In the genomic region with DNA sequence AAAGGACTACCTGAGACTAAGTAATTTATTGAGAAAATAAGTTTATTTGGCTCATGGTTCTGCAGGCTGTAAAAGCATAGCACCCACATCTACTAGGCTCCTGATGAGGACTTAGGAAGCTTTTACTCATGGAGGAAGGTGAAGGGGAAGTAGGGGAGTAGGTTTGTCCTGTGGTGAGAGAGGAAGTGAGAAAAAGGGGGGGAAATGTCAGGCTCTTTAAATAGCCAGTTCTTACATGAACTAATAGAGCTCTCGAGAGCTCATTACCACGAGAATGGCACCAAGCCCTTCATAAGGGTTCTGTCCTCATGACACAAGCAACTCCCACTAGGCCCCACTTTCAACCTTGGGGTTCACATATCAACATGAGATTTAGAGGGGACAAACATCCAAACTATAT, we compare ENCODE assay signal across 24 cellular contexts.
A peak's percentile ranks its signal among the peaks of the same experiment; 100 is the strongest.
DNase-seq lines count a peak whose midpoint lies in the region; ATAC-seq lines count a peak whose summit lies in the region.
"Had no signal": no experiment of that assay in that cellular context is flagged by ENCODE, and none has a peak within 500 bp of the region (broad histone marks: within the 10 kb centered on the region; RNA-seq: fewer than 3 reads in every experiment).

No MANE protein-coding gene starts in this region.

- peaks cover 3 to 6% of the 10 kb centered on the region in 2 donors for H3K9me3 Mint-ChIP-seq in stimulated activated naive B cell treated with anti-CD40 and anti-IgM and Interleukin-4, amounts not matched to agents 10 μg/mL and 1 μg/mL and 100 μg/mL, for 72 hours
- H3K9me3 Mint-ChIP-seq: brain, HFFc6 had no signal

- DNase-seq in SKM-1 treated with dmso at 0.1 percent for 144 hours (lab: John Stamatoyannopoulos, UW; ENCODE audit: unreplicated experiment) = peak; percentile 41
- no peak for DNase-seq in SKM-1 (lab: John Stamatoyannopoulos, UW; ENCODE audit: unreplicated experiment)
- DNase-seq in MV-4-11 (lab: John Stamatoyannopoulos, UW) = peak; percentile 25
- DNase-seq in stimulated activated naive B cell treated with anti-CD40 and anti-IgM and Interleukin-4, amounts not matched to agents 10 μg/mL and 1 μg/mL and 100 μg/mL, for 72 hours = no peak
- DNase-seq in stimulated activated CD4-positive, alpha-beta T cell treated with anti-CD3 and anti-CD28 coated beads, Interleukin-2, amount 100 ng/mL, for 48 hours = no peak
- no peak for DNase-seq in central memory CD4-positive, alpha-beta T cell
- no peak for DNase-seq in kidney tubule cell (ENCODE audit: low spot score)
- DNase-seq: 8988T; activated effector memory CD4-positive, alpha-beta T cell treated with anti-CD3 and anti-CD28 coated beads, Interleukin-2, amount 50 U/mL, for 16 hours; colonic mucosa; EL; heart right ventricle; HFFc6; left ventricle myocardium superior; NCI-H1436 treated with DMSO at 0.1 percent for 48 hours; NCI-H526 treated with DMSO at 0.1 percent for 48 hours; nephron progenitor cell; PC-9; SHP77 treated with DMSO at 0.1 percent for 48 hours; testis had no signal

- H3K4me1 Mint-ChIP-seq in stimulated activated naive B cell treated with anti-CD40 and anti-IgM and Interleukin-4, amounts not matched to agents 10 μg/mL and 1 μg/mL and 100 μg/mL, for 72 hours = peaks cover 1 to 5% of the 10 kb centered on the region in 2 donors
- H3K4me1 Mint-ChIP-seq: B cell had no signal

- peak overlapping the region; percentile 39 for H3K27ac Mint-ChIP-seq in stimulated activated naive B cell treated with anti-CD40 and anti-IgM and Interleukin-4, amounts not matched to agents 10 μg/mL and 1 μg/mL and 100 μg/mL, for 72 hours
- H3K27ac Mint-ChIP-seq: B cell; brain; HFFc6; nephron progenitor cell; T-helper 1 cell treated with Interleukin-12 subunit alpha and Interleukin-12 subunit beta and Interleukin-4 antibody, amounts not matched to agents 30 μg/mL and 1 μg/mL, for 36 hours had no signal

- H3K27me3 Mint-ChIP-seq in stimulated activated naive B cell treated with anti-CD40 and anti-IgM and Interleukin-4, amounts not matched to agents 10 μg/mL and 1 μg/mL and 100 μg/mL, for 72 hours = no peaks in the 10 kb centered on the region
- H3K27me3 Mint-ChIP-seq: B cell had no signal

- peaks cover 0 to 2% of the 10 kb centered on the region in 2 donors for H3K36me3 Mint-ChIP-seq in stimulated activated naive B cell treated with anti-CD40 and anti-IgM and Interleukin-4, amounts not matched to agents 10 μg/mL and 1 μg/mL and 100 μg/mL, for 72 hours
- H3K36me3 Mint-ChIP-seq: brain had no signal

- peak; percentile 53 for ATAC-seq in HG02623 (IDR thresholded peaks at IDR 0.05; ENCODE audit: unreplicated experiment)
- ATAC-seq in stimulated activated naive B cell treated with anti-CD40 and anti-IgM and Interleukin-4, amounts not matched to agents 10 μg/mL and 1 μg/mL and 100 μg/mL, for 72 hours (replicated peaks) = peak; percentile 51 to 86
- ATAC-seq: heart right ventricle, left ventricle myocardium superior had no signal

- no peak overlapping the region for H3K4me3 Mint-ChIP-seq in stimulated activated naive B cell treated with anti-CD40 and anti-IgM and Interleukin-4, amounts not matched to agents 10 μg/mL and 1 μg/mL and 100 μg/mL, for 72 hours
- H3K4me3 Mint-ChIP-seq: B cell; brain; HFFc6; nephron progenitor cell; T-helper 1 cell treated with Interleukin-12 subunit alpha and Interleukin-12 subunit beta and Interleukin-4 antibody, amounts not matched to agents 30 μg/mL and 1 μg/mL, for 36 hours had no signal

Comparison
In these comparisons a context has a peak if more than half of its experiments do, and no peak if none do; other contexts are left out.
1. DNase-seq: peak in SKM-1 treated with dmso at 0.1 percent for 144 hours (single experiment) and MV-4-11 (single experiment); none in SKM-1 (single experiment), stimulated activated naive B cell treated with anti-CD40 and anti-IgM and Interleukin-4, amounts not matched to agents 10 μg/mL and 1 μg/mL and 100 μg/mL, for 72 hours (single experiment), stimulated activated CD4-positive, alpha-beta T cell treated with anti-CD3 and anti-CD28 coated beads, Interleukin-2, amount 100 ng/mL, for 48 hours (0 of 2), central memory CD4-positive, alpha-beta T cell (single experiment) and kidney tubule cell (single experiment).